In genomic region chr19:1154731-1155351, GRCh38 we compare ENCODE assay signal across 9 cellular contexts. TPM values are rescaled to one million over a fixed set of nuclear protein-coding genes. Genes with fewer than 3 reads are reported as not detected.
DNase-seq lines count a peak whose midpoint lies in the region; ATAC-seq and TF ChIP-seq lines count a peak whose summit lies in the region.
"Had no signal": no experiment of that assay in that cellular context is flagged by ENCODE, and none has a peak within 500 bp of the region (broad histone marks: within the 10 kb centered on the region; RNA-seq: fewer than 3 reads in every experiment).

No MANE protein-coding gene starts in this region.

- H3K4me3 ChIP-seq in choroid plexus epithelial cell (ENCODE audit: low read depth, low read length) (peak overlapping the region; percentile 41), suprapubic skin (peak overlapping the region; percentile 36)

- TF ChIP-seq POLR2A in suprapubic skin (IDR thresholded peaks at IDR 0.05), result peak in 1 of 2 donors; percentile 30

- peaks cover 93% of the 10 kb centered on the region for H3K4me1 ChIP-seq in suprapubic skin

- H3K36me3 ChIP-seq in suprapubic skin, result peaks cover 31% of the 10 kb centered on the region

- 22% methylated on average over 8 of the region's 32 CpGs for WGBS in suprapubic skin

- DNase-seq in LoVo (ENCODE audit: low spot score) (peak; percentile 20), choroid plexus epithelial cell (ENCODE audit: low read depth) (peak; percentile 93), left lobe of liver (ENCODE audit: low spot score) (peak; percentile 95), suprapubic skin (ENCODE audit: low spot score in 2 of 2) (peak; percentile 95 to 97)
- no peak for DNase-seq in activated naive CD4-positive, alpha-beta T cell treated with anti-CD3 and anti-CD28 coated beads, Interleukin-2, amount 50 U/mL, for 72 hours (ENCODE audit: low spot score in 2 of 2)
- DNase-seq: effector memory CD8-positive, alpha-beta T cell had no signal

- no peaks in the 10 kb centered on the region for H3K27me3 ChIP-seq in suprapubic skin

- TF ChIP-seq EP300 in suprapubic skin (IDR thresholded peaks at IDR 0.05), result no peak

- TF ChIP-seq CTCF in choroid plexus epithelial cell (conservative IDR thresholded peaks at IDR 0.05; ENCODE audit: low read depth, low read length) (no peak), suprapubic skin (IDR thresholded peaks at IDR 0.05) (no peak)

- no peaks in the 10 kb centered on the region for H3K9me3 ChIP-seq in suprapubic skin

- peak; percentile 83 for ATAC-seq in left lobe of liver
- ATAC-seq in HG03521 (IDR thresholded peaks at IDR 0.05; ENCODE audit: unreplicated experiment), result no peak
- ATAC-seq in GM21576 (IDR thresholded peaks at IDR 0.05; ENCODE audit: unreplicated experiment), result no peak
- no peak for ATAC-seq in HG03354 (IDR thresholded peaks at IDR 0.05; ENCODE audit: poor library complexity, severe bottlenecking, unreplicated experiment)
- no peak for ATAC-seq in activated naive CD4-positive, alpha-beta T cell treated with anti-CD3 and anti-CD28 coated beads, Interleukin-2, amount 50 U/mL, for 72 hours
- ATAC-seq: effector memory CD8-positive, alpha-beta T cell had no signal

- no peaks in the 10 kb centered on the region for H3K9me3 Mint-ChIP-seq in activated naive CD4-positive, alpha-beta T cell treated with anti-CD3 and anti-CD28 coated beads, Interleukin-2, amount 50 U/mL, for 72 hours
- H3K9me3 Mint-ChIP-seq: effector memory CD8-positive, alpha-beta T cell had no signal

- H3K27ac ChIP-seq in suprapubic skin, result peak overlapping the region; percentile 86

- H3K36me3 Mint-ChIP-seq in activated naive CD4-positive, alpha-beta T cell treated with anti-CD3 and anti-CD28 coated beads, Interleukin-2, amount 50 U/mL, for 72 hours, result no peaks in the 10 kb centered on the region

- H3K27ac Mint-ChIP-seq in activated naive CD4-positive, alpha-beta T cell treated with anti-CD3 and anti-CD28 coated beads, Interleukin-2, amount 50 U/mL, for 72 hours, result no peak overlapping the region
- H3K27ac Mint-ChIP-seq: effector memory CD8-positive, alpha-beta T cell had no signal

RNA-seq across cellular contexts. Expression of gene SBNO2, which starts 19.2 kb away (rescaled TPM):
- 22.6 TPM for total RNA-seq in left lobe of liver
- total RNA-seq in suprapubic skin, result 10 to 100 TPM; 36.7 to 58.9 (median 45.5) TPM
- total RNA-seq in activated naive CD4-positive, alpha-beta T cell treated with anti-CD3 and anti-CD28 coated beads, Interleukin-2, amount 50 U/mL, for 72 hours, result 100 to 1,000 TPM; 113 to 144 TPM

RNA-seq across cellular contexts. Expression of gene STK11, which starts 50.7 kb away (rescaled TPM):
- total RNA-seq in left lobe of liver (33.1 TPM), suprapubic skin (10 to 100 TPM; 62.5 to 76.9 (median 66.4) TPM)
- total RNA-seq in activated naive CD4-positive, alpha-beta T cell treated with anti-CD3 and anti-CD28 coated beads, Interleukin-2, amount 50 U/mL, for 72 hours, result 10 to 100 TPM; 73.1 to 86.4 TPM

RNA-seq across cellular contexts. Expression of gene GPX4, which starts 51.0 kb away (rescaled TPM):
- total RNA-seq in left lobe of liver (247 TPM), suprapubic skin (100 to 1,000 TPM; 267 to 359 (median 344) TPM)
- 100 to 1,000 TPM; 154 to 316 TPM for total RNA-seq in activated naive CD4-positive, alpha-beta T cell treated with anti-CD3 and anti-CD28 coated beads, Interleukin-2, amount 50 U/mL, for 72 hours

RNA-seq across cellular contexts. Expression of gene POLR2E, which starts 59.7 kb away (rescaled TPM):
- total RNA-seq in left lobe of liver, result 143 TPM
- total RNA-seq in suprapubic skin, result 100 to 1,000 TPM in 3 of 4 donors, 10 to 100 TPM in 1; 84.1 to 142 (median 111) TPM
- total RNA-seq in activated naive CD4-positive, alpha-beta T cell treated with anti-CD3 and anti-CD28 coated beads, Interleukin-2, amount 50 U/mL, for 72 hours, result 100 to 1,000 TPM; 248 to 259 TPM

Comparison
In these comparisons a context has a peak if more than half of its experiments do, and no peak if none do; other contexts are left out.
1. DNase-seq: peak in LoVo (single experiment), choroid plexus epithelial cell (single experiment), left lobe of liver (single experiment) and suprapubic skin (2 of 2); none in activated naive CD4-positive, alpha-beta T cell treated with anti-CD3 and anti-CD28 coated beads, Interleukin-2, amount 50 U/mL, for 72 hours (0 of 2).